Comparison of ENCODE assay signal across 10 cellular contexts in the genomic region with DNA sequence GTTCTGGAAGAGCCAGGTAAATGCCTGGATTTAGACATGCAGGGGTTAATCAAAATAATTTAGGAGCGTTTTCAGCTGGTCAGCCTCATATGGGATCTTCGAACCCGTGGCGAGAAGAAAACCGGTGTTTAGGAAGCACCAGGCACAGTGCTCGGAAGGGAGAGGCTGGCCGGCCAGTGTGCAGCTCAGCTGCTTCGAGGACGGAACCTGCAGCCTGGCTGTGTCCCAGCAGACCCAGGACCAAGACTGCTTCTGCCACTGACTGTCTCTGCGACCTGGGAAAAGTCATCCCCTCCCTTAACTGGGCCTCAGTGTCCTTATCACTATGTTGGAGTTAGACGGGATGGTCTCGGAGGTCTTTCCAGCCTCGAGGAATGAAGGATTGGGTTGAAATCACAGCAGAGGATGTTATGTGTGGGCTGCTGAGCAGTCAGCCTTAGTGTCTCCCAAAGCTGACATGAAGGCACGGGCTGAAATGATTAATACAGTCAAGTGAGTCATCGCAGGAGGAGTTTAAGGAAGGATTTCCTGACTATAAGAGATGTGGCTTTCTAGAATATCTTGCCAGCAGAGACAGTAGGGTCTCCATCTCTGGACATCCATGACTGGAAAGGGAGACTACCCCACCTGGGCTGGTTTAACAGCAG. TPM values are rescaled to one million over a fixed set of nuclear protein-coding genes. Genes with fewer than 3 reads are reported as not detected.
DNase-seq lines count a peak whose midpoint lies in the region; ATAC-seq and TF ChIP-seq lines count a peak whose summit lies in the region.
"Had no signal": no experiment of that assay in that cellular context is flagged by ENCODE, and none has a peak within 500 bp of the region (broad histone marks: within the 10 kb centered on the region; RNA-seq: fewer than 3 reads in every experiment).

No MANE protein-coding gene starts in this region.

- no peak overlapping the region for H3K4me3 Mint-ChIP-seq in nephron progenitor cell

- H3K27me3 Mint-ChIP-seq in nephron progenitor cell (ENCODE audit: low read depth, poor library complexity), result no peaks in the 10 kb centered on the region

- TF ChIP-seq POLR2A in body of pancreas (IDR thresholded peaks at IDR 0.05) (no peak), erythroblast (IDR thresholded peaks at IDR 0.05; ENCODE audit: low read length) (no peak)

- H3K36me3 Mint-ChIP-seq in nephron progenitor cell (ENCODE audit: low read depth), result peaks cover 56% of the 10 kb centered on the region

- no peaks in the 10 kb centered on the region for H3K4me1 ChIP-seq in body of pancreas
- H3K4me1 ChIP-seq: colonic mucosa had no signal

- H3K27ac Mint-ChIP-seq in nephron progenitor cell, result peak overlapping the region; percentile 17

- intact Hi-C loops in body of pancreas (cut with DNase I), result loop anchor here (10.0 kb wide), 1 partner anchor 168 kb away; no protein-coding TSS in a partner anchor

- TF ChIP-seq CTCF in nephron progenitor cell (IDR thresholded peaks at IDR 0.05) (no peak), body of pancreas (IDR thresholded peaks at IDR 0.05) (no peak)

- no peak for ATAC-seq in body of pancreas
- ATAC-seq: psoas muscle had no signal

- H3K4me3 ChIP-seq in body of pancreas, result no peak overlapping the region
- H3K4me3 ChIP-seq: colonic mucosa, psoas muscle had no signal

- 53 to 60% methylated on average over 14 to 15 of the region's 15 CpGs for WGBS in body of pancreas, 2 donors

- no peaks in the 10 kb centered on the region for H3K9me3 ChIP-seq in body of pancreas
- H3K9me3 ChIP-seq: colonic mucosa, psoas muscle had no signal

- DNase-seq in EH (ENCODE audit: low read depth), result peak; percentile 85
- peak; percentile 70 for DNase-seq in NOMO-1 treated with DMSO at 0.1 percent for 48 hours (lab: John Stamatoyannopoulos, UW; ENCODE audit: unreplicated experiment)
- peak; percentile 76 for DNase-seq in dedifferentiated amniotic fluid mesenchymal stem cell (ENCODE audit: extremely low spot score)
- no peak for DNase-seq in nephron progenitor cell
- DNase-seq in body of pancreas, result no peak
- DNase-seq in NCI-H1417 (lab: John Stamatoyannopoulos, UW), result no peak
- DNase-seq in NCI-H446 treated with DMSO at 0.1 percent for 48 hours (lab: John Stamatoyannopoulos, UW), result no peak
- no peak for DNase-seq in erythroblast (lab: John Stamatoyannopoulos, UW)
- DNase-seq: colonic mucosa, psoas muscle had no signal

- H3K27me3 ChIP-seq in body of pancreas, result no peaks in the 10 kb centered on the region
- H3K27me3 ChIP-seq: colonic mucosa had no signal

- no peak overlapping the region for H3K27ac ChIP-seq in body of pancreas
- H3K27ac ChIP-seq: colonic mucosa, psoas muscle had no signal

- peaks cover 32% of the 10 kb centered on the region for H3K4me1 Mint-ChIP-seq in nephron progenitor cell

- H3K36me3 ChIP-seq in body of pancreas (replicated peaks in 1 of 2; ENCODE audit: insufficient read depth in 1 of 2, low read depth in 2 of 2), result no peaks in the 10 kb centered on the region
- H3K36me3 ChIP-seq: colonic mucosa had no signal

- H3K9me3 Mint-ChIP-seq in nephron progenitor cell, result no peaks in the 10 kb centered on the region

RNA-seq across cellular contexts. Expression of a gene that starts 20.8 kb away (rescaled TPM):
- total RNA-seq in body of pancreas, result not detected

RNA-seq across cellular contexts. Expression of a gene that starts 38.7 kb away (rescaled TPM):
- not detected for total RNA-seq in body of pancreas
- total RNA-seq: colonic mucosa had no signal

RNA-seq across cellular contexts. Expression of a gene that starts 39.9 kb away (rescaled TPM):
- total RNA-seq in body of pancreas, result 10 to 100 TPM; 47.7 to 86.7 TPM

Comparison
In these comparisons a context has a peak if more than half of its experiments do, and no peak if none do; other contexts are left out.
1. DNase-seq: peak in EH (single experiment), NOMO-1 treated with DMSO at 0.1 percent for 48 hours (single experiment) and dedifferentiated amniotic fluid mesenchymal stem cell (single experiment); none in nephron progenitor cell (single experiment), body of pancreas (0 of 4), NCI-H1417 (0 of 3), NCI-H446 treated with DMSO at 0.1 percent for 48 hours (single experiment) and erythroblast (0 of 2).